Comparison of ENCODE assay signal across 25 cellular contexts in genomic region chr2:120990451-120990871, GRCh38.
DNase-seq lines count a peak whose midpoint lies in the region; ATAC-seq and TF ChIP-seq lines count a peak whose summit lies in the region.
"Had no signal": no experiment of that assay in that cellular context is flagged by ENCODE, and none has a peak within 500 bp of the region (broad histone marks: within the 10 kb centered on the region; RNA-seq: fewer than 3 reads in every experiment).

No MANE protein-coding gene starts in this region.

- ATAC-seq in right cardiac atrium (no peak), HG03045 (IDR thresholded peaks at IDR 0.05; ENCODE audit: unreplicated experiment) (no peak)
- ATAC-seq: left ventricle myocardium superior; mucosa of descending colon; stimulated activated memory B cell treated with anti-CD40 and anti-IgM and Interleukin-4, amounts not matched to agents 10 μg/mL and 1 μg/mL and 100 μg/mL, for 72 hours had no signal

- H3K9me3 ChIP-seq in right cardiac atrium (ENCODE audit: control insufficient read depth, low read length) (no peaks in the 10 kb centered on the region), adipocyte (ENCODE audit: control insufficient read depth, low read length) (no peaks in the 10 kb centered on the region), thyroid gland (no peaks in the 10 kb centered on the region)
- H3K9me3 ChIP-seq: adrenal gland, HAP-1, mucosa of descending colon, SJSA1 had no signal

- no peak for TF ChIP-seq CTCF in type B pancreatic cell (conservative IDR thresholded peaks at IDR 0.05)
- no peak for TF ChIP-seq CTCF in thyroid gland (IDR thresholded peaks at IDR 0.05)

- no peaks in the 10 kb centered on the region for H3K27me3 ChIP-seq in right cardiac atrium (ENCODE audit: control insufficient read depth, insufficient read depth)
- no peaks in the 10 kb centered on the region for H3K27me3 ChIP-seq in adipocyte (replicated peaks; ENCODE audit: control insufficient read depth, insufficient read depth, low read length)
- no peaks in the 10 kb centered on the region for H3K27me3 ChIP-seq in thyroid gland
- H3K27me3 ChIP-seq: adrenal gland, hepatocyte, SJSA1 had no signal

- peaks cover 6% of the 10 kb centered on the region for H3K27me3 Mint-ChIP-seq in type B pancreatic cell
- H3K27me3 Mint-ChIP-seq: activated CD4-positive, alpha-beta T cell treated with anti-CD3 and anti-CD28 coated beads, Interleukin-2, amount 10 ng/mL, durations not matched to agents 7 days and 5 days had no signal

- H3K4me3 Mint-ChIP-seq in type B pancreatic cell: no peak overlapping the region
- H3K4me3 Mint-ChIP-seq: activated CD4-positive, alpha-beta T cell treated with anti-CD3 and anti-CD28 coated beads, Interleukin-2, amount 10 ng/mL, durations not matched to agents 7 days and 5 days; immature natural killer cell; stimulated activated memory B cell treated with anti-CD40 and anti-IgM and Interleukin-4, amounts not matched to agents 10 μg/mL and 1 μg/mL and 100 μg/mL, for 72 hours; T-helper 1 cell treated with Interleukin-12 subunit alpha and Interleukin-12 subunit beta and Interleukin-4 antibody, amounts not matched to agents 30 μg/mL and 1 μg/mL, for 36 hours had no signal

- H3K27ac ChIP-seq in right cardiac atrium (ENCODE audit: low read length) (no peak overlapping the region), thyroid gland (no peak overlapping the region)
- H3K27ac ChIP-seq: adrenal gland, C4-2B, hepatocyte, SJSA1 had no signal

- 92% methylated on average over 15 of the region's 15 CpGs for WGBS in right cardiac atrium
- whole genome bisulfite sequencing in thyroid gland, 2 donors: 97% methylated on average over 15 of the region's 15 CpGs

- H3K4me1 Mint-ChIP-seq in type B pancreatic cell (ENCODE audit: unreplicated experiment): no peaks in the 10 kb centered on the region
- H3K4me1 Mint-ChIP-seq: activated CD4-positive, alpha-beta T cell treated with anti-CD3 and anti-CD28 coated beads, Interleukin-2, amount 10 ng/mL, durations not matched to agents 7 days and 5 days; immature natural killer cell; stimulated activated memory B cell treated with anti-CD40 and anti-IgM and Interleukin-4, amounts not matched to agents 10 μg/mL and 1 μg/mL and 100 μg/mL, for 72 hours had no signal

- no peaks in the 10 kb centered on the region for H3K9me3 Mint-ChIP-seq in type B pancreatic cell
- H3K9me3 Mint-ChIP-seq: activated CD4-positive, alpha-beta T cell treated with anti-CD3 and anti-CD28 coated beads, Interleukin-2, amount 10 ng/mL, durations not matched to agents 7 days and 5 days; stimulated activated memory B cell treated with anti-CD40 and anti-IgM and Interleukin-4, amounts not matched to agents 10 μg/mL and 1 μg/mL and 100 μg/mL, for 72 hours; T-helper 1 cell treated with Interleukin-12 subunit alpha and Interleukin-12 subunit beta and Interleukin-4 antibody, amounts not matched to agents 30 μg/mL and 1 μg/mL, for 36 hours had no signal

- peak; percentile 64 for DNase-seq in cardiac septum (ENCODE audit: low spot score)
- DNase-seq in right cardiac atrium: no peak
- DNase-seq in adipocyte (ENCODE audit: low read depth): peak; percentile 28
- DNase-seq in islet precursor cell: peak; percentile 43
- DNase-seq in type B pancreatic cell (ENCODE audit: extremely low spot score, unreplicated experiment): peak; percentile 62
- DNase-seq in NCI-H226: no peak
- DNase-seq in thyroid gland: no peak
- DNase-seq: activated CD4-positive, alpha-beta T cell treated with anti-CD3 and anti-CD28 coated beads, Interleukin-2, amount 10 ng/mL, durations not matched to agents 7 days and 5 days; activated gamma-delta T cell; EL; immature natural killer cell; left ventricle myocardium superior; mucosa of descending colon; NCI-H1048; NCI-H187 treated with DMSO at 0.1 percent for 48 hours; NCI-H345; stimulated activated CD4-positive, alpha-beta T cell treated with anti-CD3 and anti-CD28 coated beads, Interleukin-1b, Interleukin-23, amount 100 ng/mL, for 48 hours had no signal

- H3K4me1 ChIP-seq in right cardiac atrium (ENCODE audit: control insufficient read depth, insufficient read depth, low read length) (no peaks in the 10 kb centered on the region), adipocyte (ENCODE audit: control insufficient read depth, insufficient read depth, low read length) (peaks cover 6% of the 10 kb centered on the region), thyroid gland (no peaks in the 10 kb centered on the region)
- H3K4me1 ChIP-seq: adrenal gland, HAP-1, SJSA1 had no signal

- H3K4me3 ChIP-seq in right cardiac atrium (ENCODE audit: low read length) (no peak overlapping the region), adipocyte (ENCODE audit: low read length) (no peak overlapping the region), thyroid gland (replicated peaks in 1 of 3) (no peak overlapping the region)
- H3K4me3 ChIP-seq: adrenal gland, HAP-1, hepatocyte, mucosa of descending colon, SJSA1 had no signal

- H3K9ac ChIP-seq in adipocyte (ENCODE audit: low read length): no peak overlapping the region

- intact Hi-C loops in cardiac septum (cut with DNase I) (no loop called here), right cardiac atrium (cut with DNase I) (no loop called here), thyroid gland (cut with DNase I) (no loop called here)

- peaks cover 19% of the 10 kb centered on the region for H3K36me3 Mint-ChIP-seq in type B pancreatic cell
- H3K36me3 Mint-ChIP-seq: immature natural killer cell; stimulated activated memory B cell treated with anti-CD40 and anti-IgM and Interleukin-4, amounts not matched to agents 10 μg/mL and 1 μg/mL and 100 μg/mL, for 72 hours had no signal

- TF ChIP-seq POLR2A in thyroid gland (IDR thresholded peaks at IDR 0.05): no peak

- H3K27ac Mint-ChIP-seq in type B pancreatic cell: no peak overlapping the region
- H3K27ac Mint-ChIP-seq: activated CD4-positive, alpha-beta T cell treated with anti-CD3 and anti-CD28 coated beads, Interleukin-2, amount 10 ng/mL, durations not matched to agents 7 days and 5 days; immature natural killer cell; stimulated activated memory B cell treated with anti-CD40 and anti-IgM and Interleukin-4, amounts not matched to agents 10 μg/mL and 1 μg/mL and 100 μg/mL, for 72 hours; T-helper 1 cell treated with Interleukin-12 subunit alpha and Interleukin-12 subunit beta and Interleukin-4 antibody, amounts not matched to agents 30 μg/mL and 1 μg/mL, for 36 hours had no signal

- H3K36me3 ChIP-seq in adipocyte (ENCODE audit: control insufficient read depth, insufficient read depth, low read length, severe bottlenecking): peaks cover 22% of the 10 kb centered on the region
- no peaks in the 10 kb centered on the region for H3K36me3 ChIP-seq in thyroid gland

Comparison
In these comparisons a context has a peak if more than half of its experiments do, and no peak if none do; other contexts are left out.
1. DNase-seq: peak in cardiac septum (single experiment), adipocyte (single experiment), islet precursor cell (single experiment) and type B pancreatic cell (single experiment); none in right cardiac atrium (0 of 3), NCI-H226 (single experiment) and thyroid gland (0 of 2).